In the genomic region with DNA sequence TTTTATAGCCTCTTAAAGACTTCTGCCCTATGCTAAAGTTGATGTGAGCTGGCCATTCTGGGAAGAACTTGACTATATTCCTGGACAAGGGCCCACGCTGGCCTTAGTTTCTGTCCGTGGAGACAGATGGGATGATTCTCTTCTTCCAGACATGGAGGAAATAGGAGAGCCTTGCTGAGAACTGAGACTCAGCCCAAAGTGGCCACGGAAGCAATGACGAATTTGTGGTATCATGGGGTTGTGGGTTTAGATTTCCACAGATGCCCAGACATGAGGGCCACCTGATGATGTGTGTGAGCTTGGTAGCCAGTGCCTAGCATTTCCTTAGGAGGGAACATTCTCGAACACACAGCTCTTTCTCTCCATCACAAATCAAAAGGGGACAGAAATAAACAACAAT, we compare ENCODE assay signal across 16 cellular contexts.
"Had no signal": no experiment of that assay in that cellular context is flagged by ENCODE, and none has a peak within 500 bp of the region (broad histone marks: within the 10 kb centered on the region; RNA-seq: fewer than 3 reads in every experiment).

No MANE protein-coding gene starts in this region.

- H3K4me3 Mint-ChIP-seq: activated CD4-positive, alpha-beta memory T cell treated with anti-CD3 and anti-CD28 coated beads, Interleukin-2, amount 10 ng/mL, durations not matched to agents 7 days and 5 days; activated T-cell treated with anti-CD3 and anti-CD28 coated beads, Interleukin-2, amount 50 U/mL, for 72 hours; neural progenitor cell; stimulated activated naive CD8-positive, alpha-beta T cell treated with anti-CD3 and anti-CD28 coated beads, Interleukin-15, amount 100 ng/mL, for 72 hours had no signal

- DNase-seq: activated CD4-positive, alpha-beta memory T cell treated with anti-CD3 and anti-CD28 coated beads, Interleukin-2, amount 10 ng/mL, durations not matched to agents 7 days and 5 days; activated T-cell treated with anti-CD3 and anti-CD28 coated beads, Interleukin-2, amount 50 U/mL, for 72 hours; caudate nucleus; colonic mucosa; gastrocnemius medialis; heart right ventricle; kidney; pancreas; stimulated activated CD4-positive, alpha-beta T cell treated with anti-CD3 and anti-CD28 coated beads, Interleukin-4, amount 100 ng/mL, for 24 hours; stimulated activated naive CD8-positive, alpha-beta T cell treated with anti-CD3 and anti-CD28 coated beads, Interleukin-15, amount 100 ng/mL, for 72 hours; uterus had no signal

- H3K4me1 Mint-ChIP-seq: activated CD4-positive, alpha-beta memory T cell treated with anti-CD3 and anti-CD28 coated beads, Interleukin-2, amount 10 ng/mL, durations not matched to agents 7 days and 5 days; stimulated activated naive CD8-positive, alpha-beta T cell treated with anti-CD3 and anti-CD28 coated beads, Interleukin-15, amount 100 ng/mL, for 72 hours had no signal

- H3K27ac Mint-ChIP-seq: activated CD4-positive, alpha-beta memory T cell treated with anti-CD3 and anti-CD28 coated beads, Interleukin-2, amount 10 ng/mL, durations not matched to agents 7 days and 5 days; activated T-cell treated with anti-CD3 and anti-CD28 coated beads, Interleukin-2, amount 50 U/mL, for 72 hours; neural progenitor cell; stimulated activated naive CD8-positive, alpha-beta T cell treated with anti-CD3 and anti-CD28 coated beads, Interleukin-15, amount 100 ng/mL, for 72 hours had no signal

- H3K4me2 ChIP-seq: neural progenitor cell had no signal

- H3K36me3 ChIP-seq: ascending aorta, colonic mucosa, gastrocnemius medialis, heart right ventricle, neural progenitor cell, pancreas, thoracic aorta, uterus had no signal

- H3K9ac ChIP-seq: neural progenitor cell had no signal

- H3K27ac ChIP-seq: colonic mucosa, gastrocnemius medialis, neural progenitor cell, pancreas, thoracic aorta, uterus, VCaP had no signal

- ATAC-seq: activated T-cell treated with anti-CD3 and anti-CD28 coated beads, Interleukin-2, amount 50 U/mL, for 72 hours; gastrocnemius medialis; stimulated activated naive CD8-positive, alpha-beta T cell treated with anti-CD3 and anti-CD28 coated beads, Interleukin-15, amount 100 ng/mL, for 72 hours had no signal

- FAIRE-seq: endothelial cell of umbilical vein, kidney, pancreas had no signal

- H3K9me3 ChIP-seq: ascending aorta, colonic mucosa, gastrocnemius medialis, heart right ventricle, pancreas, thoracic aorta, uterus had no signal

- H3K4me3 ChIP-seq: ascending aorta, colonic mucosa, gastrocnemius medialis, heart right ventricle, neural progenitor cell, pancreas, thoracic aorta, uterus had no signal

- H2AFZ ChIP-seq: neural progenitor cell had no signal

- H3K27me3 Mint-ChIP-seq: activated CD4-positive, alpha-beta memory T cell treated with anti-CD3 and anti-CD28 coated beads, Interleukin-2, amount 10 ng/mL, durations not matched to agents 7 days and 5 days; stimulated activated naive CD8-positive, alpha-beta T cell treated with anti-CD3 and anti-CD28 coated beads, Interleukin-15, amount 100 ng/mL, for 72 hours had no signal

- H3K36me3 Mint-ChIP-seq: neural progenitor cell had no signal

- H3K27me3 ChIP-seq: ascending aorta, colonic mucosa, neural progenitor cell, pancreas, uterus had no signal

- H3K4me1 ChIP-seq: ascending aorta, colonic mucosa, gastrocnemius medialis, neural progenitor cell, pancreas, uterus had no signal

- H3K9me3 Mint-ChIP-seq: activated CD4-positive, alpha-beta memory T cell treated with anti-CD3 and anti-CD28 coated beads, Interleukin-2, amount 10 ng/mL, durations not matched to agents 7 days and 5 days; neural progenitor cell had no signal
